In the genomic region with DNA sequence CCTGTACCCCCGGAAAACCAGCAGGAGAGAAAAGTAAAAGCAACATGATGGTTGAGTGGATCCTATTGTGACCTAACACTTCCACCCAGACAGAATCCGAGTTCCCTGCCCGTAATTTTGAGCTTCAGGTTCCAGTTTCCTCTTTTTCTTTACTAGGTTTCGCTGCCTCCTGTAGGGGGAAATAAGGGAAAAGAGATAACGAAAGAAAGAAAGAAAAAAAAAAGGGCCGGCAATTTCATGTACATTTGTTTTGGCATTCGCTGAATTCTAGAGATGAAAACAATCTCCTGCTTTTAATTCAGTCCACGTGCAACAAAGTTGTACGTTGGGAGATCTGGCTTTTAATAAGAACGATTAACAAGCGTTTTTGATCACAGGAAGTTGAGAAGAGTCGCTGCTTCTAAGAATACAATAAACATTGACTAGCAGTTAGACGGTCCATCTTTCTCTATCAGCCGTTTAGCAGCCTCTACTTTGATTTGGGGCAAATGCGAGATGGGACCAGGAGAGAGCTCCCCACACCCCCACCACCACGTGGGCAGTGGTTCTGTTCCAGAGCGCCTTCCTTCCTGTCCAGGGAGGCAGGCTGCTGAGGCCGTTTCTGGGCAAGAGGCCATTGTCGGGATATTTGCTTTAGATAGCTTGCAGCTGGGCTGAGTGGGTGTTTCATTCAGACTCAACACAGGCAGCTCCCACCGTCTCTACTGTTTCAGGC, we compare ENCODE assay signal across 8 cellular contexts.
DNase-seq lines count a peak whose midpoint lies in the region; ATAC-seq and TF ChIP-seq lines count a peak whose summit lies in the region.

No MANE protein-coding gene starts in this region.

- in situ Hi-C loops in ACHN (cut with HindIII; ENCODE audit: low pct_ligation_motif_present, low pct_unique_long_range_greater_than_20kb, low sequenced_read_pairs) = no loop called here

- H3K27me3 Mint-ChIP-seq in Caco-2 (ENCODE audit: insufficient read depth, unreplicated experiment) = no peaks in the 10 kb centered on the region

- H3K36me3 Mint-ChIP-seq in Caco-2 (ENCODE audit: insufficient read depth, unreplicated experiment) = no peaks in the 10 kb centered on the region

- H3K27ac ChIP-seq in adrenal gland = peak overlapping the region in 4 of 5 donors; percentile 6 to 68 (median 18)

- BruUV-seq in Caco-2 (replicated peaks; lab: Mats Ljungman, UMichigan) = no TSS peak

- no peak for ATAC-seq in GM18873 (IDR thresholded peaks at IDR 0.05; ENCODE audit: low FRiP score, unreplicated experiment)

- POLR2A ChIA-PET in Caco-2 (lab: Charles Lee) = no interaction called here

- H3K9me3 Mint-ChIP-seq in Caco-2 (ENCODE audit: unreplicated experiment) = no peaks in the 10 kb centered on the region

- peak overlapping the region in 1 of 4 donors; percentile 16 for H3K4me3 ChIP-seq in adrenal gland
- H3K4me3 ChIP-seq in Caco-2 (ENCODE audit: low read depth, low read length) = no peak overlapping the region

- CTCF ChIA-PET in Caco-2 (lab: Charles Lee) = interaction anchor here (0.7 kb wide), 2 partner anchors 258 to 277 kb away, joined by 3 read pairs; no protein-coding TSS in a partner anchor

- peak; percentile 67 for DNase-seq in COLO829 (ENCODE audit: low spot score)
- peak; percentile 86 for DNase-seq in NCI-H2029 treated with DMSO at 0.1 percent for 48 hours (lab: John Stamatoyannopoulos, UW)
- DNase-seq in adrenal gland = peak; percentile 39 to 74 (median 52)
- DNase-seq in inferior parietal cortex (ENCODE audit: extremely low spot score) = peak; percentile 44
- DNase-seq in stimulated activated CD4-positive, alpha-beta T cell treated with anti-CD3 and anti-CD28 coated beads, Interleukin-12 subunit alpha, Interleukin-12 subunit beta, amount 100 ng/mL, for 4 hours = peak; percentile 19
- no peak for DNase-seq in Caco-2
- no peak for DNase-seq in ACHN

- H3K4me1 Mint-ChIP-seq in Caco-2 (ENCODE audit: low read depth, unreplicated experiment) = no peaks in the 10 kb centered on the region

- H3K9me3 ChIP-seq in adrenal gland (replicated peaks in 1 of 3) (no peaks in the 10 kb centered on the region), Caco-2 (no peaks in the 10 kb centered on the region)

- H3K4me1 ChIP-seq in adrenal gland (replicated peaks in 1 of 2) (no peaks in the 10 kb centered on the region), Caco-2 (no peaks in the 10 kb centered on the region)

- peak in 4 of 6 experiments; percentile 0 to 14 (median 6) for TF ChIP-seq CTCF in adrenal gland (IDR thresholded peaks at IDR 0.05)
- TF ChIP-seq CTCF in Caco-2 (IDR thresholded peaks at IDR 0.05; ENCODE audit: insufficient read depth in 1 of 2, low read depth in 1 of 2, low read length in 1 of 2, severe bottlenecking in 1 of 2, unreplicated experiment in 1 of 2) = no peak

- no peak overlapping the region for H3K4me3 Mint-ChIP-seq in Caco-2 (ENCODE audit: unreplicated experiment)

- intact Hi-C loops in adrenal gland (cut with DNase I) = no loop called here
- intact Hi-C loops in Caco-2 (cut with micrococcal nuclease; ENCODE audit: unreplicated experiment) = no loop called here

- no peak overlapping the region for H3K27ac Mint-ChIP-seq in Caco-2 (ENCODE audit: unreplicated experiment)

- no peaks in the 10 kb centered on the region for H3K27me3 ChIP-seq in adrenal gland
- no peaks in the 10 kb centered on the region for H3K27me3 ChIP-seq in Caco-2 (replicated peaks; ENCODE audit: control insufficient read depth, insufficient read depth, low read length)

- H3K36me3 ChIP-seq in adrenal gland (replicated peaks in 1 of 2) = no peaks in the 10 kb centered on the region
- no peaks in the 10 kb centered on the region for H3K36me3 ChIP-seq in Caco-2 (ENCODE audit: control insufficient read depth, insufficient read depth, low read length)

- TF ChIP-seq POLR2A in adrenal gland (IDR thresholded peaks at IDR 0.05) = no peak

- WGBS in adrenal gland, 4 donors = 47 to 51% (median 48%) methylated on average over 20 of the region's 20 CpGs

Comparison
In these comparisons a context has a peak if more than half of its experiments do, and no peak if none do; other contexts are left out.
1. DNase-seq: peak in COLO829 (single experiment), NCI-H2029 treated with DMSO at 0.1 percent for 48 hours (single experiment), adrenal gland (7 of 7), inferior parietal cortex (single experiment) and stimulated activated CD4-positive, alpha-beta T cell treated with anti-CD3 and anti-CD28 coated beads, Interleukin-12 subunit alpha, Interleukin-12 subunit beta, amount 100 ng/mL, for 4 hours (single experiment); none in Caco-2 (0 of 2) and ACHN (single experiment).
2. CTCF ChIP-seq: peak in adrenal gland (4 of 6); none in Caco-2 (0 of 2).